1 cellular context compared by ENCODE assay signal in the genomic region with DNA sequence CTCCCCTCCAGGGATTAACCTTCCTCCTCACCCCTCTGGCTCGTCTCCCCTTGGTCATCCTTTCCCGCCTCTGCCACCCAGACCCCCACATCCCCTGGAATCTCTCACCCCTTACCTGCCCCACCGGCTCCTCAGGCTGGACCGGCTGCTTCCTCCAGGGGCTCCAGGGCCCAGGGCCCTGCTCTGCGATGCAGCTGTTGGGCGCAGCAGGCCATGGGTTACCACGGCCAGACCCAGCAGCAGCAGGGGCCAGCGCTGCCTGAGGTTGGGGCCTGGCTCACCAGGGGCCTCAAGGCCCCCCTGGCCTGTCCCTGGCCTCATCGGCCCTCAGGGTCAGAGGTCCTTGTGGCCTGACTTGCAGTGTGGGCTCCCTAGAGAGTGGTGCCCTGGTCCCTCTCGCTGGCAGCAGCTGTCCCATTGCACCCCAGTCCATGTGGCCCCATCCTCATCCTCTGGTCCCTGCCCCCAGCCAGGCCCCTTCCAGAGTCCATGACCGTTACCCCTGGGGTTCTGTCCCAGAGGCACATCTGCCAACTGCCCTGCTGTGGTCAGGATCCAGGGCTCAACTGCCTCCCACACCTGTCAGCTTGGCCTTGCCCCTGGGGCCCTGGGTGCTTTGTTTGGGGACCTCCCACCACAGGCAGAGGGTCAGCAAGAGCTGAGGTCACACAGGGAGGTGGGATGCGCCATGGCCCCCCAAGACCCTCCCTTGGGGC.
TF ChIP-seq lines count a peak whose summit lies in the region.

A gene (minus strand): TSS at position 421 of the 716 bp plus-strand sequence. CDS start 100 bp downstream, at position 321.

TF ChIP-seq in H1, 55 proteins besides CTCF, POLR2A, EP300 and RAD21:
- TF ChIP-seq CHD1 (IDR thresholded peaks at IDR 0.05; ENCODE audit: low read depth, low read length) (no peak), EGR1 (IDR thresholded peaks at IDR 0.05; ENCODE audit: borderline replicate concordance, low read depth, low read length) (no peak), JUND (IDR thresholded peaks at IDR 0.05; ENCODE audit: low read length) (no peak), BACH1 (IDR thresholded peaks at IDR 0.05; ENCODE audit: low read length) (no peak), RXRA (IDR thresholded peaks at IDR 0.05; ENCODE audit: insufficient read depth, low read depth, low read length) (no peak), YY1 (IDR thresholded peaks at IDR 0.05; ENCODE audit: low read depth, low read length) (no peak), RBBP5 (IDR thresholded peaks at IDR 0.05; ENCODE audit: borderline replicate concordance, low read depth, low read length) (no peak), PHF8 (conservative IDR thresholded peaks at IDR 0.05; ENCODE audit: low read depth, low read length) (no peak), TCF12 (IDR thresholded peaks at IDR 0.05; ENCODE audit: low read depth, low read length) (no peak), MAFK (IDR thresholded peaks at IDR 0.05; ENCODE audit: low read depth, low read length) (no peak), KDM5A (IDR thresholded peaks at IDR 0.05; ENCODE audit: low read length) (no peak), TEAD4 (IDR thresholded peaks at IDR 0.05; ENCODE audit: low read depth, low read length) (no peak), HDAC6 (IDR thresholded peaks at IDR 0.05; ENCODE audit: low read depth, low read length) (no peak), SP4 (IDR thresholded peaks at IDR 0.05; ENCODE audit: low read length) (no peak), HDAC2 (IDR thresholded peaks at IDR 0.05; ENCODE audit: borderline replicate concordance in 1 of 2, low read depth in 2 of 2, low read length in 2 of 2) (no peak), SIN3A (conservative IDR thresholded peaks at IDR 0.05 in 1 of 2, IDR thresholded peaks at IDR 0.05 in 1 of 2; ENCODE audit: low read depth in 1 of 2, low read length in 2 of 2) (no peak), CEBPB (IDR thresholded peaks at IDR 0.05; ENCODE audit: low read depth, low read length) (no peak), BRCA1 (IDR thresholded peaks at IDR 0.05; ENCODE audit: low read depth, low read length) (no peak)
- TF ChIP-seq, protein P1, sequence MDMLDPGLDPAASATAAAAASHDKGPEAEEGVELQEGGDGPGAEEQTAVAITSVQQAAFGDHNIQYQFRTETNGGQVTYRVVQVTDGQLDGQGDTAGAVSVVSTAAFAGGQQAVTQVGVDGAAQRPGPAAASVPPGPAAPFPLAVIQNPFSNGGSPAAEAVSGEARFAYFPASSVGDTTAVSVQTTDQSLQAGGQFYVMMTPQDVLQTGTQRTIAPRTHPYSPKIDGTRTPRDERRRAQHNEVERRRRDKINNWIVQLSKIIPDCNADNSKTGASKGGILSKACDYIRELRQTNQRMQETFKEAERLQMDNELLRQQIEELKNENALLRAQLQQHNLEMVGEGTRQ (IDR thresholded peaks at IDR 0.05; ENCODE audit: low read length) = no peak
TF ChIP-seq in H1: peak in this region for 0.
